In genomic region chr10:73225518-73225917, GRCh38 we compare ENCODE assay signal across 21 cellular contexts. TPM values are rescaled to one million over a fixed set of nuclear protein-coding genes. Genes with fewer than 3 reads are reported as not detected.
DNase-seq lines count a peak whose midpoint lies in the region; ATAC-seq and FAIRE-seq lines count a peak whose summit lies in the region.
"Had no signal": no experiment of that assay in that cellular context is flagged by ENCODE, and none has a peak within 500 bp of the region (broad histone marks: within the 10 kb centered on the region; RNA-seq: fewer than 3 reads in every experiment).

No MANE protein-coding gene starts in this region.

- FAIRE-seq in A204.1 (lab: Jason Lieb, UNC): peak; percentile 35
- peak; percentile 48 for FAIRE-seq in G401.6 (lab: Jason Lieb, UNC)
- peak; percentile 66 for FAIRE-seq in frontal cortex (lab: Jason Lieb, UNC)
- FAIRE-seq: HepG2 had no signal

- DNase-seq in RKO (ENCODE audit: low spot score): peak; percentile 56
- no peak for DNase-seq in frontal cortex (ENCODE audit: low spot score in 2 of 2)
- no peak for DNase-seq in activated CD4-positive, CD25-positive, alpha-beta regulatory T cell (lab: John Stamatoyannopoulos, UW)
- DNase-seq in activated gamma-delta T cell treated with Interleukin-2 at 50 U/mL for 16 hours: no peak
- DNase-seq: activated CD8-positive, alpha-beta memory T cell treated with anti-CD3 and anti-CD28 coated beads, Interleukin-2, amount 50 U/mL, for 48 hours; body of pancreas; COR-L47; DMS79 treated with DMSO at 0.1 percent for 48 hours; effector CD4-positive, alpha-beta T cell; NCI-H1694; NCI-H2171 treated with DMSO at 0.1 percent for 48 hours; NCI-H526; NK-92 treated with Interleukin-12 subunit alpha and Interleukin-12 subunit beta, amount 100 ng/mL, for 24 hours; PC-9; SJCRH30; T1000 had no signal

- no peak for ATAC-seq in GM18517 (IDR thresholded peaks at IDR 0.05; ENCODE audit: unreplicated experiment)
- ATAC-seq: body of pancreas, HepG2, WTC11 had no signal

RNA-seq across cellular contexts. Expression of gene DNAJC9, which starts 21.5 kb away (rescaled TPM):
- total RNA-seq in frontal cortex: 79.1 TPM

RNA-seq across cellular contexts. Expression of gene MRPS16, which starts 26.9 kb away (rescaled TPM):
- total RNA-seq in frontal cortex: 126 TPM

RNA-seq across cellular contexts. Expression of gene FAM149B1, which starts 57.6 kb away (rescaled TPM):
- 31.4 TPM for total RNA-seq in frontal cortex

RNA-seq across cellular contexts. Expression of gene ECD, which starts 57.7 kb away (rescaled TPM):
- 25.7 TPM for total RNA-seq in frontal cortex
